ENCODE assay signal across 1 cellular context in genomic region chr6:31575335-31575901, GRCh38.
TF ChIP-seq lines count a peak whose summit lies in the region.

TSS of gene TNF (plus strand) at chr6:31575565. CDS start at chr6:31575742, 177 bp downstream.

TF ChIP-seq in GM12878, 131 proteins besides CTCF, POLR2A, EP300 and RAD21 (continued from another document and continues in another):
- TF ChIP-seq, protein P1, sequence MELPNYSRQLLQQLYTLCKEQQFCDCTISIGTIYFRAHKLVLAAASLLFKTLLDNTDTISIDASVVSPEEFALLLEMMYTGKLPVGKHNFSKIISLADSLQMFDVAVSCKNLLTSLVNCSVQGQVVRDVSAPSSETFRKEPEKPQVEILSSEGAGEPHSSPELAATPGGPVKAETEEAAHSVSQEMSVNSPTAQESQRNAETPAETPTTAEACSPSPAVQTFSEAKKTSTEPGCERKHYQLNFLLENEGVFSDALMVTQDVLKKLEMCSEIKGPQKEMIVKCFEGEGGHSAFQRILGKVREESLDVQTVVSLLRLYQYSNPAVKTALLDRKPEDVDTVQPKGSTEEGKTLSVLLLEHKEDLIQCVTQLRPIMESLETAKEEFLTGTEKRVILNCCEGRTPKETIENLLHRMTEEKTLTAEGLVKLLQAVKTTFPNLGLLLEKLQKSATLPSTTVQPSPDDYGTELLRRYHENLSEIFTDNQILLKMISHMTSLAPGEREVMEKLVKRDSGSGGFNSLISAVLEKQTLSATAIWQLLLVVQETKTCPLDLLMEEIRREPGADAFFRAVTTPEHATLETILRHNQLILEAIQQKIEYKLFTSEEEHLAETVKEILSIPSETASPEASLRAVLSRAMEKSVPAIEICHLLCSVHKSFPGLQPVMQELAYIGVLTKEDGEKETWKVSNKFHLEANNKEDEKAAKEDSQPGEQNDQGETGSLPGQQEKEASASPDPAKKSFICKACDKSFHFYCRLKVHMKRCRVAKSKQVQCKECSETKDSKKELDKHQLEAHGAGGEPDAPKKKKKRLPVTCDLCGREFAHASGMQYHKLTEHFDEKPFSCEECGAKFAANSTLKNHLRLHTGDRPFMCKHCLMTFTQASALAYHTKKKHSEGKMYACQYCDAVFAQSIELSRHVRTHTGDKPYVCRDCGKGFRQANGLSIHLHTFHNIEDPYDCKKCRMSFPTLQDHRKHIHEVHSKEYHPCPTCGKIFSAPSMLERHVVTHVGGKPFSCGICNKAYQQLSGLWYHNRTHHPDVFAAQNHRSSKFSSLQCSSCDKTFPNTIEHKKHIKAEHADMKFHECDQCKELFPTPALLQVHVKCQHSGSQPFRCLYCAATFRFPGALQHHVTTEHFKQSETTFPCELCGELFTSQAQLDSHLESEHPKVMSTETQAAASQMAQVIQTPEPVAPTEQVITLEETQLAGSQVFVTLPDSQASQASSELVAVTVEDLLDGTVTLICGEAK (IDR thresholded peaks at IDR 0.05; ENCODE audit: borderline replicate concordance), result no peak
- TF ChIP-seq EZH2 (IDR thresholded peaks at IDR 0.05; ENCODE audit: borderline replicate concordance, control insufficient read depth, low read depth, low read length) (no peak), NFYA (IDR thresholded peaks at IDR 0.05; ENCODE audit: borderline replicate concordance, low read depth, low read length) (no peak), SMC3 (IDR thresholded peaks at IDR 0.05; ENCODE audit: borderline replicate concordance, low read length) (peak; percentile 27; the same call in 1 of the 2 replicates), DPF2 (IDR thresholded peaks at IDR 0.05) (0 out of 2 replicates have a peak, but pooled peaks have one; percentile 23), MXI1 (IDR thresholded peaks at IDR 0.05; ENCODE audit: low read depth, low read length) (peak; percentile 63), SUZ12 (IDR thresholded peaks at IDR 0.05; ENCODE audit: unreplicated experiment) (no peak), RB1 (IDR thresholded peaks at IDR 0.05; ENCODE audit: borderline replicate concordance) (no peak), ETV6 (conservative IDR thresholded peaks at IDR 0.05 in 1 of 2, IDR thresholded peaks at IDR 0.05 in 1 of 2; ENCODE audit: borderline replicate concordance in 1 of 2, low read depth in 1 of 2) (peak in 1 of 2 experiments; percentile 90; a peak in 2 of 4 replicates), ZNF687 (IDR thresholded peaks at IDR 0.05) (peak; percentile 76), YY1 (IDR thresholded peaks at IDR 0.05; ENCODE audit: low read depth, low read length) (peak; percentile 53; the same call in 1 of the 2 replicates), MEF2B (IDR thresholded peaks at IDR 0.05; ENCODE audit: partially characterized antibody, poor library complexity, severe bottlenecking) (no peak), CUX1 (IDR thresholded peaks at IDR 0.05; ENCODE audit: insufficient replicate concordance, low read depth, low read length) (peak; percentile 8), GABPA (IDR thresholded peaks at IDR 0.05; ENCODE audit: low read depth) (no peak), IKZF1 (conservative IDR thresholded peaks at IDR 0.05) (peak; percentile 95), JUNB (IDR thresholded peaks at IDR 0.05) (peak; percentile 25; the same call in 1 of the 2 replicates), LARP7 (IDR thresholded peaks at IDR 0.05) (peak; percentile 81), IKZF2 (IDR thresholded peaks at IDR 0.05) (peak; percentile 78 to 81), NFIC (IDR thresholded peaks at IDR 0.05; ENCODE audit: low read depth, low read length) (no peak), CBFB (IDR thresholded peaks at IDR 0.05; ENCODE audit: low read depth) (peak; percentile 96), SUPT20H (IDR thresholded peaks at IDR 0.05; ENCODE audit: borderline replicate concordance, control insufficient read depth, low read depth, low read length) (no peak), POLR2AphosphoS2 (IDR thresholded peaks at IDR 0.05; ENCODE audit: low read depth, low read length) (peak; percentile 96), CHD4 (IDR thresholded peaks at IDR 0.05) (no peak), POLR2AphosphoS5 (IDR thresholded peaks at IDR 0.05; ENCODE audit: low read length) (peak; percentile 100), RUNX3 (IDR thresholded peaks at IDR 0.05; ENCODE audit: low read length) (no peak), HDGF (IDR thresholded peaks at IDR 0.05) (0 out of 2 replicates have a peak, but pooled peaks have one; percentile 20)
- TF ChIP-seq, protein P2, sequence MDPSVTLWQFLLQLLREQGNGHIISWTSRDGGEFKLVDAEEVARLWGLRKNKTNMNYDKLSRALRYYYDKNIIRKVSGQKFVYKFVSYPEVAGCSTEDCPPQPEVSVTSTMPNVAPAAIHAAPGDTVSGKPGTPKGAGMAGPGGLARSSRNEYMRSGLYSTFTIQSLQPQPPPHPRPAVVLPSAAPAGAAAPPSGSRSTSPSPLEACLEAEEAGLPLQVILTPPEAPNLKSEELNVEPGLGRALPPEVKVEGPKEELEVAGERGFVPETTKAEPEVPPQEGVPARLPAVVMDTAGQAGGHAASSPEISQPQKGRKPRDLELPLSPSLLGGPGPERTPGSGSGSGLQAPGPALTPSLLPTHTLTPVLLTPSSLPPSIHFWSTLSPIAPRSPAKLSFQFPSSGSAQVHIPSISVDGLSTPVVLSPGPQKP (IDR thresholded peaks at IDR 0.05; ENCODE audit: low read depth, low read length), result 0 out of 2 replicates have a peak, but pooled peaks have one; percentile 40
- TF ChIP-seq, protein P3, sequence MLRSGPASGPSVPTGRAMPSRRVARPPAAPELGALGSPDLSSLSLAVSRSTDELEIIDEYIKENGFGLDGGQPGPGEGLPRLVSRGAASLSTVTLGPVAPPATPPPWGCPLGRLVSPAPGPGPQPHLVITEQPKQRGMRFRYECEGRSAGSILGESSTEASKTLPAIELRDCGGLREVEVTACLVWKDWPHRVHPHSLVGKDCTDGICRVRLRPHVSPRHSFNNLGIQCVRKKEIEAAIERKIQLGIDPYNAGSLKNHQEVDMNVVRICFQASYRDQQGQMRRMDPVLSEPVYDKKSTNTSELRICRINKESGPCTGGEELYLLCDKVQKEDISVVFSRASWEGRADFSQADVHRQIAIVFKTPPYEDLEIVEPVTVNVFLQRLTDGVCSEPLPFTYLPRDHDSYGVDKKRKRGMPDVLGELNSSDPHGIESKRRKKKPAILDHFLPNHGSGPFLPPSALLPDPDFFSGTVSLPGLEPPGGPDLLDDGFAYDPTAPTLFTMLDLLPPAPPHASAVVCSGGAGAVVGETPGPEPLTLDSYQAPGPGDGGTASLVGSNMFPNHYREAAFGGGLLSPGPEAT (IDR thresholded peaks at IDR 0.05; ENCODE audit: low read depth), result peak; percentile 41; the same call in 1 of the 2 replicates
- TF ChIP-seq, protein P4, sequence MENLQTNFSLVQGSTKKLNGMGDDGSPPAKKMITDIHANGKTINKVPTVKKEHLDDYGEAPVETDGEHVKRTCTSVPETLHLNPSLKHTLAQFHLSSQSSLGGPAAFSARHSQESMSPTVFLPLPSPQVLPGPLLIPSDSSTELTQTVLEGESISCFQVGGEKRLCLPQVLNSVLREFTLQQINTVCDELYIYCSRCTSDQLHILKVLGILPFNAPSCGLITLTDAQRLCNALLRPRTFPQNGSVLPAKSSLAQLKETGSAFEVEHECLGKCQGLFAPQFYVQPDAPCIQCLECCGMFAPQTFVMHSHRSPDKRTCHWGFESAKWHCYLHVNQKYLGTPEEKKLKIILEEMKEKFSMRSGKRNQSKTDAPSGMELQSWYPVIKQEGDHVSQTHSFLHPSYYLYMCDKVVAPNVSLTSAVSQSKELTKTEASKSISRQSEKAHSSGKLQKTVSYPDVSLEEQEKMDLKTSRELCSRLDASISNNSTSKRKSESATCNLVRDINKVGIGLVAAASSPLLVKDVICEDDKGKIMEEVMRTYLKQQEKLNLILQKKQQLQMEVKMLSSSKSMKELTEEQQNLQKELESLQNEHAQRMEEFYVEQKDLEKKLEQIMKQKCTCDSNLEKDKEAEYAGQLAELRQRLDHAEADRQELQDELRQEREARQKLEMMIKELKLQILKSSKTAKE (IDR thresholded peaks at IDR 0.05; ENCODE audit: low read depth, poor library complexity, severe bottlenecking), result peak; percentile 19
- TF ChIP-seq, protein P5, sequence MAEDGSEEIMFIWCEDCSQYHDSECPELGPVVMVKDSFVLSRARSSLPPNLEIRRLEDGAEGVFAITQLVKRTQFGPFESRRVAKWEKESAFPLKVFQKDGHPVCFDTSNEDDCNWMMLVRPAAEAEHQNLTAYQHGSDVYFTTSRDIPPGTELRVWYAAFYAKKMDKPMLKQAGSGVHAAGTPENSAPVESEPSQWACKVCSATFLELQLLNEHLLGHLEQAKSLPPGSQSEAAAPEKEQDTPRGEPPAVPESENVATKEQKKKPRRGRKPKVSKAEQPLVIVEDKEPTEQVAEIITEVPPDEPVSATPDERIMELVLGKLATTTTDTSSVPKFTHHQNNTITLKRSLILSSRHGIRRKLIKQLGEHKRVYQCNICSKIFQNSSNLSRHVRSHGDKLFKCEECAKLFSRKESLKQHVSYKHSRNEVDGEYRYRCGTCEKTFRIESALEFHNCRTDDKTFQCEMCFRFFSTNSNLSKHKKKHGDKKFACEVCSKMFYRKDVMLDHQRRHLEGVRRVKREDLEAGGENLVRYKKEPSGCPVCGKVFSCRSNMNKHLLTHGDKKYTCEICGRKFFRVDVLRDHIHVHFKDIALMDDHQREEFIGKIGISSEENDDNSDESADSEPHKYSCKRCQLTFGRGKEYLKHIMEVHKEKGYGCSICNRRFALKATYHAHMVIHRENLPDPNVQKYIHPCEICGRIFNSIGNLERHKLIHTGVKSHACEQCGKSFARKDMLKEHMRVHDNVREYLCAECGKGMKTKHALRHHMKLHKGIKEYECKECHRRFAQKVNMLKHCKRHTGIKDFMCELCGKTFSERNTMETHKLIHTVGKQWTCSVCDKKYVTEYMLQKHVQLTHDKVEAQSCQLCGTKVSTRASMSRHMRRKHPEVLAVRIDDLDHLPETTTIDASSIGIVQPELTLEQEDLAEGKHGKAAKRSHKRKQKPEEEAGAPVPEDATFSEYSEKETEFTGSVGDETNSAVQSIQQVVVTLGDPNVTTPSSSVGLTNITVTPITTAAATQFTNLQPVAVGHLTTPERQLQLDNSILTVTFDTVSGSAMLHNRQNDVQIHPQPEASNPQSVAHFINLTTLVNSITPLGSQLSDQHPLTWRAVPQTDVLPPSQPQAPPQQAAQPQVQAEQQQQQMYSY (CRISPR knock-in tag; IDR thresholded peaks at IDR 0.05), result no peak
